ENCODE assay signal across 11 cellular contexts in genomic region chr11:86741489-86742435, GRCh38.
A peak's percentile ranks its signal among the peaks of the same experiment; 100 is the strongest.
DNase-seq lines count a peak whose midpoint lies in the region; ATAC-seq lines count a peak whose summit lies in the region.
"Had no signal": no experiment of that assay in that cellular context is flagged by ENCODE, and none has a peak within 500 bp of the region (broad histone marks: within the 10 kb centered on the region; RNA-seq: fewer than 3 reads in every experiment).

No MANE protein-coding gene starts in this region.

- no peaks in the 10 kb centered on the region for H3K27me3 Mint-ChIP-seq in T-helper 2 cell treated with Interferon-gamma antibody and Interleukin-4, amounts not matched to agents 5 μg/mL and 100 μg/mL, for 36 hours (ENCODE audit: low read depth)

- H3K9ac ChIP-seq in duodenal mucosa (ENCODE audit: low read depth in 1 of 2, low read length in 2 of 2) = no peak overlapping the region
- H3K9ac ChIP-seq: parathyroid adenoma had no signal

- DNase-seq in AG08395 (ENCODE audit: low spot score) (peak; percentile 44), NCI-H774 (lab: John Stamatoyannopoulos, UW) (peak; percentile 68), NCI-H1092 treated with DMSO at 0.1 percent for 48 hours (lab: John Stamatoyannopoulos, UW) (no peak), Kasumi-1 (lab: John Stamatoyannopoulos, UW) (no peak)
- no peak for DNase-seq in T-helper 2 cell treated with Interferon-gamma antibody and Interleukin-4, amounts not matched to agents 5 μg/mL and 100 μg/mL, for 36 hours (ENCODE audit: low spot score)
- DNase-seq: activated T-cell treated with anti-CD3 and anti-CD28 coated beads, Interleukin-2, amount 50 U/mL, for 4 hours; NCI-H510A had no signal

- peaks cover 3% of the 10 kb centered on the region for H3K4me1 Mint-ChIP-seq in T-helper 2 cell treated with Interferon-gamma antibody and Interleukin-4, amounts not matched to agents 5 μg/mL and 100 μg/mL, for 36 hours (ENCODE audit: low read depth)

- no peaks in the 10 kb centered on the region for H3K9me3 Mint-ChIP-seq in T-helper 2 cell treated with Interferon-gamma antibody and Interleukin-4, amounts not matched to agents 5 μg/mL and 100 μg/mL, for 36 hours
- H3K9me3 Mint-ChIP-seq: activated T-cell treated with anti-CD3 and anti-CD28 coated beads, Interleukin-2, amount 50 U/mL, for 4 hours had no signal

- H3K36me3 Mint-ChIP-seq in T-helper 2 cell treated with Interferon-gamma antibody and Interleukin-4, amounts not matched to agents 5 μg/mL and 100 μg/mL, for 36 hours (ENCODE audit: low read depth) = no peaks in the 10 kb centered on the region

- no peak overlapping the region for H3K4me3 ChIP-seq in duodenal mucosa (ENCODE audit: low read depth in 1 of 2, low read length in 2 of 2)
- peak overlapping the region in 1 of 2 donors; percentile 21 for H3K4me3 ChIP-seq in muscle layer of duodenum (ENCODE audit: low read depth in 1 of 2, low read length in 2 of 2)

- H3K27me3 ChIP-seq in duodenal mucosa (ENCODE audit: control insufficient read depth in 1 of 2, insufficient read depth in 2 of 2, low read length in 2 of 2) (no peaks in the 10 kb centered on the region), muscle layer of duodenum (ENCODE audit: low read depth, low read length) (no peaks in the 10 kb centered on the region)

- H3K27ac ChIP-seq in duodenal mucosa (ENCODE audit: low read depth, low read length) (peak overlapping the region; percentile 79), muscle layer of duodenum (ENCODE audit: low read length) (peak overlapping the region; percentile 95)

- no peak for ATAC-seq in GM18517 (IDR thresholded peaks at IDR 0.05; ENCODE audit: unreplicated experiment)
- ATAC-seq: activated T-cell treated with anti-CD3 and anti-CD28 coated beads, Interleukin-2, amount 50 U/mL, for 4 hours had no signal

- H3K4me1 ChIP-seq in duodenal mucosa (ENCODE audit: control insufficient read depth in 1 of 2, insufficient read depth in 2 of 2, low read length in 2 of 2) (peaks cover 0 to 17% of the 10 kb centered on the region in 2 donors), muscle layer of duodenum (ENCODE audit: control insufficient read depth in 1 of 2, insufficient read depth in 2 of 2, low read length in 2 of 2) (peaks cover 19 to 23% of the 10 kb centered on the region in 2 donors)

- no peaks in the 10 kb centered on the region for H3K36me3 ChIP-seq in duodenal mucosa (ENCODE audit: control insufficient read depth in 1 of 2, insufficient read depth in 2 of 2, low read length in 2 of 2)
- peaks cover 0 to 9% of the 10 kb centered on the region in 2 donors for H3K36me3 ChIP-seq in muscle layer of duodenum (ENCODE audit: control insufficient read depth in 1 of 2, insufficient read depth in 2 of 2, low read length in 2 of 2)

- H3K9me3 ChIP-seq in duodenal mucosa (ENCODE audit: control insufficient read depth in 1 of 2, low read length in 2 of 2) (no peaks in the 10 kb centered on the region), muscle layer of duodenum (ENCODE audit: control insufficient read depth in 1 of 2, low read length in 2 of 2) (no peaks in the 10 kb centered on the region)

- H3K4me3 Mint-ChIP-seq in T-helper 2 cell treated with Interferon-gamma antibody and Interleukin-4, amounts not matched to agents 5 μg/mL and 100 μg/mL, for 36 hours = no peak overlapping the region
- H3K4me3 Mint-ChIP-seq: activated T-cell treated with anti-CD3 and anti-CD28 coated beads, Interleukin-2, amount 50 U/mL, for 4 hours had no signal

- H3K27ac Mint-ChIP-seq in T-helper 2 cell treated with Interferon-gamma antibody and Interleukin-4, amounts not matched to agents 5 μg/mL and 100 μg/mL, for 36 hours = no peak overlapping the region

Comparison
In these comparisons a context has a peak if more than half of its experiments do, and no peak if none do; other contexts are left out.
1. DNase-seq: peak in AG08395 (single experiment) and NCI-H774 (single experiment); none in NCI-H1092 treated with DMSO at 0.1 percent for 48 hours (single experiment), Kasumi-1 (0 of 2) and T-helper 2 cell treated with Interferon-gamma antibody and Interleukin-4, amounts not matched to agents 5 μg/mL and 100 μg/mL, for 36 hours (single experiment).